14 cellular contexts compared by ENCODE assay signal in the genomic region with DNA sequence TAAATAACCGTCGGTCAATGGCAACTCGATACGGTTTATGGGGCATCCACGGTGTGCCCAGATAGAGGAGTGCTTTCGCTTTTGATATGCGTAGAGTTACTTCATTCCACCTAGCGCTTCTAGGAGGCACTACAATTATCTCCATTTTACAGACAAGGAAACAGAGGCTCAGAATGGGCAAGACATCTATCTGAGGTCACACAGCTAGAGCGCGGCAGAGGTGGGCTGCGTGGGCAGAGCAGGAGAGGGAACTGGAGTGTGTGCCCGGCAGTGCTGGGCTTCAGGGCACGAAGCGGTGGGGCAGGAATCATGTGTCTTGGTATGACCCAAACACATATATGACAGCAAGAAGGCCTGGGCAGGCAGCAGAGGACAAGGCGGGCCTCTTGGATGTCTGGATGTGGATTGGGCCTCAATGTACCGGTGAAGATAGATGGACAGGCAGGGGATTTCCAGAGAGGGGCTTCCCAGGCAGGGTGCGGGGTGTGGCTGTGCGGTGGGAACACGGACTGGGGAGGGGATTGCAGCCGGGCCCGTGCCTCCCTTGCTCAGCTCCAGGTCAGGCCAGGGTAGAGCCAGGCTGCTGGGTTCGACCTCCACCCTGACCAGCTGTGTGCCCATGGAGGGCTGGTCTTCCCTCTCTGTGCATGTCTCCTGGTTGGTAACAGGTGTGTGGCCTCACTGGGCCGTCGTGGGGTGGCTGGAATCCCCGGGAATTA. TPM values are rescaled to one million over a fixed set of nuclear protein-coding genes. Genes with fewer than 3 reads are reported as not detected.
DNase-seq lines count a peak whose midpoint lies in the region; ATAC-seq and TF ChIP-seq lines count a peak whose summit lies in the region.
"Had no signal": no experiment of that assay in that cellular context is flagged by ENCODE, and none has a peak within 500 bp of the region (broad histone marks: within the 10 kb centered on the region; RNA-seq: fewer than 3 reads in every experiment).

No MANE protein-coding gene starts in this region.

- H3K27ac Mint-ChIP-seq in WTC11: peak overlapping the region; percentile 74
- H3K27ac Mint-ChIP-seq in naive thymus-derived CD4-positive, alpha-beta T cell: no peak overlapping the region
- H3K27ac Mint-ChIP-seq: activated CD4-positive, alpha-beta T cell treated with anti-CD3 and anti-CD28 coated beads, Interleukin-2, amount 10 ng/mL, durations not matched to agents 7 days and 5 days; activated naive CD4-positive, alpha-beta T cell treated with anti-CD3 and anti-CD28 coated beads, Interleukin-2, amount 10 ng/mL, durations not matched to agents 7 days and 5 days; HFFc6 had no signal

- POLR2A ChIA-PET in WTC11 (lab: Charles Lee): interaction anchor here (0.6 kb wide), 1 partner anchor 20 kb away, joined by 4 read pairs; no protein-coding TSS in a partner anchor
- POLR2A ChIA-PET in naive thymus-derived CD4-positive, alpha-beta T cell (lab: Charles Lee): no interaction called here

- H3K27ac ChIP-seq in naive thymus-derived CD4-positive, alpha-beta T cell (ENCODE audit: low read depth, low read length): no peak overlapping the region
- H3K27ac ChIP-seq in mesendoderm (ENCODE audit: low read depth, low read length) (no peak overlapping the region), adrenal gland (no peak overlapping the region)

- H3K27me3 ChIP-seq in naive thymus-derived CD4-positive, alpha-beta T cell (ENCODE audit: control insufficient read depth in 2 of 2, insufficient read depth in 2 of 2, low read length in 2 of 2): no peaks in the 10 kb centered on the region
- H3K27me3 ChIP-seq in mesendoderm (ENCODE audit: insufficient read depth, low read length, poor library complexity) (no peaks in the 10 kb centered on the region), adrenal gland (peaks cover 4% of the 10 kb centered on the region)

- H3K36me3 Mint-ChIP-seq in WTC11: no peaks in the 10 kb centered on the region
- no peaks in the 10 kb centered on the region for H3K36me3 Mint-ChIP-seq in naive thymus-derived CD4-positive, alpha-beta T cell
- H3K36me3 Mint-ChIP-seq: activated naive CD4-positive, alpha-beta T cell treated with anti-CD3 and anti-CD28 coated beads, Interleukin-2, amount 10 ng/mL, durations not matched to agents 7 days and 5 days had no signal

- H2BK15ac ChIP-seq in mesendoderm (replicated peaks; ENCODE audit: low read depth): no peak overlapping the region

- peak; percentile 24 for TF ChIP-seq CTCF in GM10266 (IDR thresholded peaks at IDR 0.05; ENCODE audit: control insufficient read depth, insufficient read depth, low read depth, missing control alignments)
- TF ChIP-seq CTCF in WTC11 (IDR thresholded peaks at IDR 0.05): no peak
- no peak for TF ChIP-seq CTCF in adrenal gland (IDR thresholded peaks at IDR 0.05)

- H3K4me1 Mint-ChIP-seq in WTC11: peaks cover 32% of the 10 kb centered on the region
- H3K4me1 Mint-ChIP-seq in naive thymus-derived CD4-positive, alpha-beta T cell: peaks cover 0 to 8% (median 8%) of the 10 kb centered on the region in 7 donors

- H3K18ac ChIP-seq in mesendoderm (ENCODE audit: low read length): no peak overlapping the region

- no peak overlapping the region for H3K56ac ChIP-seq in mesendoderm (ENCODE audit: low read length)

- no peaks in the 10 kb centered on the region for H3K79me1 ChIP-seq in mesendoderm (ENCODE audit: low read length)

- no peak overlapping the region for H3K23ac ChIP-seq in mesendoderm (ENCODE audit: low read length)

- H3K9ac ChIP-seq in mesendoderm (ENCODE audit: low read length): no peak overlapping the region

- no peak overlapping the region for H3K4me3 ChIP-seq in naive thymus-derived CD4-positive, alpha-beta T cell (ENCODE audit: low read length)
- no peak overlapping the region for H3K4me3 ChIP-seq in mesendoderm (ENCODE audit: low read length)
- H3K4me3 ChIP-seq in adrenal gland: no peak overlapping the region

- H2BK120ac ChIP-seq in mesendoderm (ENCODE audit: low read depth, low read length): no peak overlapping the region

- H4K5ac ChIP-seq in mesendoderm (ENCODE audit: low read length): no peak overlapping the region

- no peaks in the 10 kb centered on the region for H3K79me2 ChIP-seq in mesendoderm (ENCODE audit: control insufficient read depth, insufficient read depth, low read length)

- no peaks in the 10 kb centered on the region for H3K9me3 Mint-ChIP-seq in WTC11
- H3K9me3 Mint-ChIP-seq in naive thymus-derived CD4-positive, alpha-beta T cell: no peaks in the 10 kb centered on the region
- H3K9me3 Mint-ChIP-seq: activated CD4-positive, alpha-beta T cell treated with anti-CD3 and anti-CD28 coated beads, Interleukin-2, amount 10 ng/mL, durations not matched to agents 7 days and 5 days; activated naive CD4-positive, alpha-beta T cell treated with anti-CD3 and anti-CD28 coated beads, Interleukin-2, amount 10 ng/mL, durations not matched to agents 7 days and 5 days; HFFc6 had no signal

- H4K8ac ChIP-seq in mesendoderm (ENCODE audit: low read depth, low read length): no peak overlapping the region

- H3K4me2 ChIP-seq in mesendoderm (ENCODE audit: low read length): no peak overlapping the region

- no peaks in the 10 kb centered on the region for H3K36me3 ChIP-seq in naive thymus-derived CD4-positive, alpha-beta T cell (ENCODE audit: control insufficient read depth in 2 of 3, insufficient read depth in 3 of 3, low read length in 3 of 3)
- H3K36me3 ChIP-seq in mesendoderm (ENCODE audit: control insufficient read depth, insufficient read depth, low read length): no peaks in the 10 kb centered on the region
- no peaks in the 10 kb centered on the region for H3K36me3 ChIP-seq in adrenal gland (replicated peaks in 1 of 2)

- H3K27me3 Mint-ChIP-seq in WTC11 (ENCODE audit: low read depth): no peaks in the 10 kb centered on the region; the same call in 1 of the 2 replicates
- peaks cover 0 to 12% (median under 1%) of the 10 kb centered on the region in 5 donors for H3K27me3 Mint-ChIP-seq in naive thymus-derived CD4-positive, alpha-beta T cell

- H2BK5ac ChIP-seq in mesendoderm (ENCODE audit: low read length): no peak overlapping the region

- no peaks in the 10 kb centered on the region for H3K9me3 ChIP-seq in naive thymus-derived CD4-positive, alpha-beta T cell (ENCODE audit: control insufficient read depth in 2 of 3, low read length in 3 of 3)
- no peaks in the 10 kb centered on the region for H3K9me3 ChIP-seq in adrenal gland (replicated peaks in 1 of 3)

- WGBS in mesendoderm (ENCODE audit: extremely low coverage, insufficient coverage, low lambda C conversion rate): no CpG with 5 or more reads among the region's 25 CpGs
- WGBS in adrenal gland, 4 donors: 88 to 94% (median 91%) methylated on average over 17 to 25 of the region's 25 CpGs

- peaks cover 0 to 10% of the 10 kb centered on the region in 2 donors for H3K4me1 ChIP-seq in naive thymus-derived CD4-positive, alpha-beta T cell (ENCODE audit: control insufficient read depth in 2 of 2, insufficient read depth in 2 of 2, low read length in 2 of 2)
- H3K4me1 ChIP-seq in mesendoderm (ENCODE audit: control insufficient read depth, low read depth, low read length) (no peaks in the 10 kb centered on the region), adrenal gland (replicated peaks in 1 of 2) (peaks cover 0 to 7% of the 10 kb centered on the region in 2 donors)

- ATAC-seq in WTC11: no peak
- ATAC-seq in naive thymus-derived CD4-positive, alpha-beta T cell: peak; percentile 20

- H3K4me3 Mint-ChIP-seq in WTC11: no peak overlapping the region; the same call in 1 of the 2 replicates
- no peak overlapping the region for H3K4me3 Mint-ChIP-seq in naive thymus-derived CD4-positive, alpha-beta T cell
- H3K4me3 Mint-ChIP-seq: activated CD4-positive, alpha-beta T cell treated with anti-CD3 and anti-CD28 coated beads, Interleukin-2, amount 10 ng/mL, durations not matched to agents 7 days and 5 days; activated naive CD4-positive, alpha-beta T cell treated with anti-CD3 and anti-CD28 coated beads, Interleukin-2, amount 10 ng/mL, durations not matched to agents 7 days and 5 days; HFFc6 had no signal

- intact Hi-C loops in naive thymus-derived CD4-positive, alpha-beta T cell (cut with micrococcal nuclease): no loop called here
- intact Hi-C loops in adrenal gland (cut with DNase I): no loop called here

- no peak overlapping the region for H3K4ac ChIP-seq in mesendoderm (ENCODE audit: low read depth, low read length)

- CTCF ChIA-PET in WTC11 (lab: Charles Lee): no interaction called here
- CTCF ChIA-PET in naive thymus-derived CD4-positive, alpha-beta T cell (lab: Charles Lee): no interaction called here

- peak; percentile 65 for DNase-seq in GM10266 (ENCODE audit: extremely low spot score)
- DNase-seq in WTC11 (ENCODE audit: low spot score): peak; percentile 9
- DNase-seq in naive thymus-derived CD4-positive, alpha-beta T cell: no peak
- no peak for DNase-seq in DMS 273 treated with DMSO at 0.1 percent for 48 hours (lab: John Stamatoyannopoulos, UW)
- DNase-seq in mesendoderm: no peak
- DNase-seq in adrenal gland: no peak
- DNase-seq in SHP77 (lab: John Stamatoyannopoulos, UW): no peak
- DNase-seq: activated CD4-positive, alpha-beta T cell treated with anti-CD3 and anti-CD28 coated beads, Interleukin-2, amount 10 ng/mL, durations not matched to agents 7 days and 5 days; activated naive CD4-positive, alpha-beta T cell treated with anti-CD3 and anti-CD28 coated beads, Interleukin-2, amount 10 ng/mL, durations not matched to agents 7 days and 5 days; HFFc6; NCI-H1930; stimulated activated CD4-positive, alpha-beta T cell treated with anti-CD3 and anti-CD28 coated beads, Interleukin-4, amount 100 ng/mL, for 4 hours had no signal

- TF ChIP-seq POLR2A in GM19193 (IDR thresholded peaks at IDR 0.05; ENCODE audit: extremely low read depth, insufficient read depth, insufficient read length) (peak; percentile 56), adrenal gland (IDR thresholded peaks at IDR 0.05) (no peak)

- no peak overlapping the region for H2AK5ac ChIP-seq in mesendoderm (ENCODE audit: low read length)

RNA-seq across cellular contexts. Expression of a gene that starts 21.2 kb away (rescaled TPM):
- total RNA-seq in WTC11 (2021): 5.7 to 6.4 TPM (median 5.8 TPM) in 3 replicates
- 1 to 10 TPM in 1 of 5 experiments, under 1 TPM in 2, not detected in 2; 0.15 to 2.4 (median 0.45) TPM for total RNA-seq in naive thymus-derived CD4-positive, alpha-beta T cell
- under 1 TPM; 0.03 to 0.15 TPM for polyA plus RNA-seq in naive thymus-derived CD4-positive, alpha-beta T cell
- polyA plus RNA-seq in mesendoderm (2013, experiment 1 of 2): 0.73 TPM
- polyA plus RNA-seq in mesendoderm (2013, experiment 2 of 2): 0.73 TPM
- under 1 TPM in 2 of 8 donors, not detected in 6; 0.15 to 0.18 TPM for total RNA-seq in adrenal gland
- polyA plus RNA-seq in adrenal gland: under 1 TPM; 0.03 to 0.13 (median 0.08) TPM
- total RNA-seq: epithelial cell of proximal tubule, HFFc6 had no signal

RNA-seq across cellular contexts. Expression of a gene that starts 23.6 kb away (rescaled TPM):
- 33.8 to 39.2 TPM (median 34.7 TPM) in 3 replicates for total RNA-seq in WTC11 (2021)
- 10 to 100 TPM; 28.1 to 42.0 (median 36.3) TPM for total RNA-seq in naive thymus-derived CD4-positive, alpha-beta T cell
- polyA plus RNA-seq in naive thymus-derived CD4-positive, alpha-beta T cell: 10 to 100 TPM; 25.5 to 37.4 TPM
- polyA plus RNA-seq in mesendoderm (2013, experiment 1 of 2): 13.8 TPM
- polyA plus RNA-seq in mesendoderm (2013, experiment 2 of 2): 13.7 TPM
- 10 to 100 TPM in 7 of 8 donors, 1 to 10 TPM in 1; 5.1 to 22.6 (median 18.1) TPM for total RNA-seq in adrenal gland
- polyA plus RNA-seq in adrenal gland: 10 to 100 TPM in 2 of 3 donors, 1 to 10 TPM in 1; 8.2 to 29.6 (median 22.8) TPM

RNA-seq across cellular contexts. Expression of a gene that starts 48.7 kb away (rescaled TPM):
- total RNA-seq in WTC11 (2021) (20.9 to 22.3 TPM (median 20.9 TPM) in 3 replicates), adrenal gland (10 to 100 TPM; 21.6 to 52.1 (median 44.4) TPM)
- 10 to 100 TPM; 15.6 to 61.4 (median 37.8) TPM for total RNA-seq in naive thymus-derived CD4-positive, alpha-beta T cell
- 10 to 100 TPM; 44.0 to 47.9 TPM for polyA plus RNA-seq in naive thymus-derived CD4-positive, alpha-beta T cell
- polyA plus RNA-seq in mesendoderm (2013, experiment 1 of 2): 13.7 TPM
- 13.4 TPM for polyA plus RNA-seq in mesendoderm (2013, experiment 2 of 2)
- polyA plus RNA-seq in adrenal gland: 10 to 100 TPM; 15.8 to 49.7 (median 20.6) TPM

Comparison
In these comparisons a context has a peak if more than half of its experiments do, and no peak if none do; other contexts are left out.
1. DNase-seq: peak in GM10266 (single experiment) and WTC11 (single experiment); none in naive thymus-derived CD4-positive, alpha-beta T cell (0 of 9), DMS 273 treated with DMSO at 0.1 percent for 48 hours (single experiment), mesendoderm (single experiment), adrenal gland (0 of 7) and SHP77 (0 of 2).